ENCODE assay signal across 8 cellular contexts in genomic region chr9:119556129-119556875, GRCh38.
DNase-seq lines count a peak whose midpoint lies in the region; ATAC-seq, FAIRE-seq and TF ChIP-seq lines count a peak whose summit lies in the region.

No MANE protein-coding gene starts in this region.

- H3K79me2 ChIP-seq in astrocyte (ENCODE audit: insufficient read depth, low read length), result no peaks in the 10 kb centered on the region

- in situ Hi-C loops in HAP-1 (cut with MboI; ENCODE audit: low sequenced_read_pairs), result no loop called here

- H2AFZ ChIP-seq in astrocyte (ENCODE audit: low read depth, low read length), result peak overlapping the region; percentile 88

- no peaks in the 10 kb centered on the region for H3K36me3 ChIP-seq in HAP-1 (replicated peaks)
- no peaks in the 10 kb centered on the region for H3K36me3 ChIP-seq in RWPE2 (ENCODE audit: low read depth)
- H3K36me3 ChIP-seq in astrocyte (ENCODE audit: insufficient read depth, low read length), result no peaks in the 10 kb centered on the region

- no peak overlapping the region for H3K27ac ChIP-seq in RWPE2 (ENCODE audit: poor library complexity, severe bottlenecking)
- no peak overlapping the region for H3K27ac ChIP-seq in astrocyte (ENCODE audit: low read depth, low read length)

- no peaks in the 10 kb centered on the region for H3K9me3 Mint-ChIP-seq in astrocyte (ENCODE audit: unreplicated experiment)

- peak; percentile 89 for ATAC-seq in RWPE2 (ENCODE audit: low read depth)

- H3K27ac Mint-ChIP-seq in astrocyte (ENCODE audit: unreplicated experiment), result no peak overlapping the region

- peak overlapping the region; percentile 79 for H3K4me2 ChIP-seq in astrocyte (ENCODE audit: low read length)

- H3K4me1 ChIP-seq in HAP-1 (no peaks in the 10 kb centered on the region), RWPE2 (ENCODE audit: insufficient read depth, poor library complexity, severe bottlenecking) (no peaks in the 10 kb centered on the region), astrocyte (ENCODE audit: insufficient read depth, low read length) (peaks cover 4% of the 10 kb centered on the region)

- H3K9me3 ChIP-seq in HAP-1 (no peaks in the 10 kb centered on the region), RWPE2 (ENCODE audit: severe bottlenecking) (no peaks in the 10 kb centered on the region), astrocyte (ENCODE audit: insufficient read depth, low read depth, low read length) (no peaks in the 10 kb centered on the region)

- no peaks in the 10 kb centered on the region for H3K4me1 Mint-ChIP-seq in astrocyte (ENCODE audit: low read depth, unreplicated experiment)

- H3K9ac ChIP-seq in astrocyte (ENCODE audit: low read length), result peak overlapping the region; percentile 20

- H3K4me3 ChIP-seq in GM12865 (ENCODE audit: low read depth, low read length) (no peak overlapping the region), HAP-1 (no peak overlapping the region), LNCaP clone FGC (ENCODE audit: low read depth, low read length) (0 out of 2 replicates have a peak overlapping the region, but pooled peaks have one; percentile 16), RWPE2 (ENCODE audit: severe bottlenecking) (no peak overlapping the region), astrocyte (ENCODE audit: insufficient read depth, low read depth, low read length) (peak overlapping the region; percentile 42)

- no peak for FAIRE-seq in astrocyte (lab: Jason Lieb, UNC)

- DNase-seq in GM12865 (ENCODE audit: low read depth) (peak; percentile 66), HAP-1 (ENCODE audit: low spot score in 2 of 2) (peak; percentile 43 to 80), LNCaP clone FGC (ENCODE audit: low read depth) (peak; percentile 30), RWPE2 (ENCODE audit: low spot score) (no peak), astrocyte (ENCODE audit: low read depth) (peak; percentile 24), hypothalamus (lab: John Stamatoyannopoulos, UW) (peak in 50 of 51 donors; percentile 6 to 80 (median 58)), retina (peak; percentile 95), NK-92 (lab: John Stamatoyannopoulos, UW; ENCODE audit: unreplicated experiment) (no peak)

- no peaks in the 10 kb centered on the region for H4K20me1 ChIP-seq in astrocyte (ENCODE audit: insufficient read depth, low read length)

- H3K4me3 Mint-ChIP-seq in astrocyte (ENCODE audit: unreplicated experiment), result peak overlapping the region; percentile 79

- H3K36me3 Mint-ChIP-seq in astrocyte (ENCODE audit: low read depth, unreplicated experiment), result no peaks in the 10 kb centered on the region

- peak; percentile 93 for TF ChIP-seq CTCF in GM12865 (IDR thresholded peaks at IDR 0.05; ENCODE audit: insufficient read depth, low read depth, low read length, missing control alignments)
- peak; percentile 92 for TF ChIP-seq CTCF in LNCaP clone FGC (IDR thresholded peaks at IDR 0.05; ENCODE audit: control insufficient read depth, extremely low read depth, insufficient read depth)
- peak; percentile 84 for TF ChIP-seq CTCF in RWPE2 (IDR thresholded peaks at IDR 0.05; ENCODE audit: poor library complexity, severe bottlenecking)
- TF ChIP-seq CTCF in astrocyte (IDR thresholded peaks at IDR 0.05; ENCODE audit: insufficient read depth, low read depth, low read length), result peak; percentile 76

- peaks cover 13% of the 10 kb centered on the region for H3K27me3 Mint-ChIP-seq in astrocyte (ENCODE audit: low read depth, unreplicated experiment)

- H3K27me3 ChIP-seq in HAP-1 (ENCODE audit: low read depth) (no peaks in the 10 kb centered on the region), RWPE2 (ENCODE audit: insufficient read depth, poor library complexity, severe bottlenecking) (no peaks in the 10 kb centered on the region), astrocyte (ENCODE audit: insufficient read depth, low read length) (no peaks in the 10 kb centered on the region)

Comparison
In these comparisons a context has a peak if more than half of its experiments do, and no peak if none do; other contexts are left out.
1. DNase-seq: peak in GM12865 (single experiment), HAP-1 (2 of 2), LNCaP clone FGC (single experiment), astrocyte (single experiment), hypothalamus (50 of 51) and retina (single experiment); none in RWPE2 (single experiment) and NK-92 (single experiment).
2. H3K4me3 ChIP-seq: peak in LNCaP clone FGC (single experiment) and astrocyte (single experiment); none in GM12865 (single experiment), HAP-1 (single experiment) and RWPE2 (single experiment).
3. Peak in every context shown above with its lines, with median percentiles within 50 percentile points of each other: CTCF ChIP-seq.